ENCODE assay signal across 17 cellular contexts in genomic region chr9:110180386-110180712, GRCh38. TPM values are rescaled to one million over a fixed set of nuclear protein-coding genes. Genes with fewer than 3 reads are reported as not detected.
DNase-seq lines count a peak whose midpoint lies in the region; ATAC-seq and TF ChIP-seq lines count a peak whose summit lies in the region.
"Had no signal": no experiment of that assay in that cellular context is flagged by ENCODE, and none has a peak within 500 bp of the region (broad histone marks: within the 10 kb centered on the region; RNA-seq: fewer than 3 reads in every experiment).

No MANE protein-coding gene starts in this region.

- H3F3A ChIP-seq in GM23248 (ENCODE audit: insufficient read depth) (peaks cover 30% of the 10 kb centered on the region), PC-3 (ENCODE audit: low read length, unreplicated experiment) (no peaks in the 10 kb centered on the region)

- H4K20me1 ChIP-seq in GM23248 (ENCODE audit: insufficient read depth) (no peaks in the 10 kb centered on the region), PC-3 (ENCODE audit: low read length) (no peaks in the 10 kb centered on the region), fibroblast of lung (ENCODE audit: control insufficient read depth, extremely low read depth, insufficient read depth, low read length) (no peaks in the 10 kb centered on the region)

- H3K9ac ChIP-seq in GM23248 (no peak overlapping the region), PC-3 (ENCODE audit: low read length) (no peak overlapping the region), fibroblast of lung (ENCODE audit: insufficient read depth, low read length) (no peak overlapping the region)

- POLR2A ChIA-PET in PC-3 (lab: Charles Lee; ENCODE audit: unreplicated experiment): no interaction called here

- in situ Hi-C loops in GM23248 (cut with MboI): no loop called here

- peak overlapping the region; percentile 19 for H3K4me2 ChIP-seq in GM23248 (ENCODE audit: unreplicated experiment)
- no peak overlapping the region; the same call in 1 of the 2 replicates for H3K4me2 ChIP-seq in PC-3 (ENCODE audit: low read length)
- H3K4me2 ChIP-seq in fibroblast of lung (ENCODE audit: extremely low read depth, insufficient read depth, low read length): no peak overlapping the region

- no peaks in the 10 kb centered on the region for H3K36me3 ChIP-seq in GM23248 (ENCODE audit: low read depth)
- H3K36me3 ChIP-seq in PC-3 (ENCODE audit: low read depth, low read length): no peaks in the 10 kb centered on the region
- no peaks in the 10 kb centered on the region for H3K36me3 ChIP-seq in fibroblast of lung (ENCODE audit: control insufficient read depth, insufficient read depth, low read length)
- H3K36me3 ChIP-seq: SJSA1 had no signal

- no TSS peak for BruUV-seq in PC-3 (replicated peaks; lab: Mats Ljungman, UMichigan)

- H3K79me2 ChIP-seq in GM23248 (ENCODE audit: insufficient read depth) (no peaks in the 10 kb centered on the region), PC-3 (ENCODE audit: low read length) (no peaks in the 10 kb centered on the region), fibroblast of lung (ENCODE audit: control insufficient read depth, insufficient read depth, low read length) (no peaks in the 10 kb centered on the region)

- no peaks in the 10 kb centered on the region for H3K9me3 ChIP-seq in GM23248 (ENCODE audit: low read depth)
- no peaks in the 10 kb centered on the region for H3K9me3 ChIP-seq in PC-3 (ENCODE audit: low read length)
- no peaks in the 10 kb centered on the region for H3K9me3 ChIP-seq in fibroblast of lung (ENCODE audit: control insufficient read depth, insufficient read depth, low read depth, low read length)
- H3K9me3 ChIP-seq: SJSA1 had no signal

- TF ChIP-seq CTCF in PC-3 (conservative IDR thresholded peaks at IDR 0.05; ENCODE audit: low read depth, low read length) (no peak), fibroblast of lung (conservative IDR thresholded peaks at IDR 0.05 in 1 of 2, IDR thresholded peaks at IDR 0.05 in 1 of 2; ENCODE audit: low read depth in 1 of 2, low read length in 2 of 2) (no peak)

- H2AFZ ChIP-seq in GM23248: no peak overlapping the region
- H2AFZ ChIP-seq in PC-3 (ENCODE audit: low read length): no peak overlapping the region
- H2AFZ ChIP-seq in fibroblast of lung (ENCODE audit: low read length): no peak overlapping the region

- H3K9me2 ChIP-seq in GM23248 (ENCODE audit: insufficient read depth) (no peaks in the 10 kb centered on the region), PC-3 (replicated peaks; ENCODE audit: low read length) (no peaks in the 10 kb centered on the region)

- intact Hi-C loops in PC-3 (cut with micrococcal nuclease): loop anchor here (5.0 kb wide), 1 partner anchor 247 kb away; no protein-coding TSS in a partner anchor

- H3K4me3 ChIP-seq in GM23248 (no peak overlapping the region), PC-3 (ENCODE audit: low read length) (no peak overlapping the region), fibroblast of lung (replicated peaks in 1 of 4; ENCODE audit: control extremely low read depth in 1 of 4, insufficient read depth in 1 of 4, low read depth in 3 of 4, low read length in 4 of 4) (no peak overlapping the region)
- H3K4me3 ChIP-seq: SJSA1 had no signal

- ATAC-seq in PC-3 (no peak), HG02884 (IDR thresholded peaks at IDR 0.05; ENCODE audit: unreplicated experiment) (no peak), HG03025 (IDR thresholded peaks at IDR 0.05; ENCODE audit: low FRiP score, unreplicated experiment) (no peak)

- H3K27ac ChIP-seq in GM23248 (peak overlapping the region; percentile 74), PC-3 (ENCODE audit: low read length) (peak overlapping the region; percentile 61), fibroblast of lung (ENCODE audit: insufficient read depth, low read length) (peak overlapping the region; percentile 65)
- H3K27ac ChIP-seq: 22Rv1, RWPE1, SJSA1 had no signal

- no peaks in the 10 kb centered on the region for H3K27me3 ChIP-seq in GM23248 (replicated peaks; ENCODE audit: insufficient read depth)
- no peaks in the 10 kb centered on the region for H3K27me3 ChIP-seq in PC-3 (ENCODE audit: low read length)
- H3K27me3 ChIP-seq in fibroblast of lung (ENCODE audit: control insufficient read depth, insufficient read depth, low read length): no peaks in the 10 kb centered on the region

- CTCF ChIA-PET in PC-3 (lab: Charles Lee): no interaction called here

- DNase-seq in DMS53 (lab: John Stamatoyannopoulos, UW) (peak; percentile 58), DMS53 treated with DMSO at 0.1 percent for 48 hours (lab: John Stamatoyannopoulos, UW; ENCODE audit: unreplicated experiment) (no peak), GM23248 (no peak), PC-3 (no peak), fibroblast of lung (ENCODE audit: low read depth in 2 of 2) (no peak), DMS 273 treated with DMSO at 0.1 percent for 48 hours (lab: John Stamatoyannopoulos, UW) (no peak)
- DNase-seq: CD4-positive, alpha-beta T cell; NCI-H1092; NCI-H1694 treated with DMSO at 0.1 percent for 48 hours; NCI-H748 treated with DMSO at 0.1 percent for 48 hours had no signal

- H3K4me1 ChIP-seq in GM23248 (ENCODE audit: insufficient read depth): peaks cover 21% of the 10 kb centered on the region
- H3K4me1 ChIP-seq in PC-3 (ENCODE audit: insufficient read depth, low read length): peaks cover 17% of the 10 kb centered on the region
- peaks cover 10% of the 10 kb centered on the region for H3K4me1 ChIP-seq in fibroblast of lung (ENCODE audit: control insufficient read depth, extremely low read depth, insufficient read depth, low read length)
- H3K4me1 ChIP-seq: SJSA1 had no signal

RNA-seq across cellular contexts. Expression of gene C9orf152, which starts 27.6 kb away (rescaled TPM):
- total RNA-seq in GM23248 (2014; rRNA removed; shearing (Covaris generic)): not detected in 2 replicates
- polyA plus RNA-seq in GM23248 (2016; fragmentation: Nextera tagmentation; extraction: Ambion mirVana): 0.09 TPM in 1 of 2 replicates, not detected in the other
- 0.95 and 1.4 TPM in 2 replicates for total RNA-seq in PC-3 (2014; rRNA removed)
- total RNA-seq in fibroblast of lung: under 0.01 TPM in 1 of 2 replicates, not detected in the other
- not detected in 2 replicates for polyA plus RNA-seq in fibroblast of lung
- 0.24 TPM in 1 of 2 replicates, not detected in the other for polyA plus RNA-seq in fibroblast of lung (2012)
- polyA minus RNA-seq in fibroblast of lung (ENCODE audit: low replicate concordance): not detected in 2 replicates
- total RNA-seq: CD4-positive, alpha-beta T cell; H4; SJSA1 had no signal
- polyA plus RNA-seq: IgD-negative memory B cell had no signal
